ENCODE assay signal across 8 cellular contexts in the genomic region with DNA sequence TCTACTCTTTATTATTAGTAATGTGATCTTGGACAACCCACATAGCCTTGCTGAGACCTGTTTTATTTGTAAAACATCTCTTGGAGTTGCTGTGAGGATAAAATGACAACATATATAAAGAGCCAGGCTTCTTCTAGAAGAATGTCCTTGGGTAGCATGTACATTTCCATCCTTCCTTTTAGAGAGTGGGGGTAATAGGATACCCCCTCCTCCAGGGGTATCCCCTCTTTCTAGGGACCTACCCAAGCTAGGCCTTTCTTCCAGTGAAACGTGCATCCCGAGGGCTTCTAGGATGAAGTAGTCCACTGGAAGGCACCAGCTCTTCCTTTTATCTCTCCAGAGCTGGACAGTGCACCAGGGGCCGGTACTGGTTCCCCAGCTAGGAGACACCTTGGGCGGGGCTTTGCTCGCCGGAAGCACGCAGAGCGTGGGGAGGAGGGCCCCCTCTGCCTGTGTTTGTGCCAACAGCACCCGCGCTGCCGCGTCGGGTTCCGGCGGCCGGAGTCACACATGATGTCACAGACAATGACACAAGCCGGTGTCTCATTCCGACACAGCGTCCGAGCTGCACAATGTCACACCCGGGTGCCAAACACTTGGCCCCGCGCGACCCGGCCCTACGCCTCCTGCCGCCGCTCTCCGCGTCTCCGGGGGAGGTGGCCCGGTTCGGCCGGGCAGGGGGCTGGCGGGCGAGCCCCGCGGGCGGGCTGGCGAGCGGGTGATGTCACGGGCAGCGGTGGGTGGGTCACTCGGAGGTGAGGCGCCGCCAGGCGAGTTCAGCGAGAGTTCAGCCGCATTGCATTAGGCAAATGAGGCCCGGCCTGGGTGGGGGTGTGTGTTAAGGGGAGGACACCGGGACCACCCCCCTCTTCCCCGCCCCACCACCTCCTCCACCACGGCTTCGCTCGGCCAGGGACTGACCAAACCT. TPM values are rescaled to one million over a fixed set of nuclear protein-coding genes. Genes with fewer than 3 reads are reported as not detected.
A peak's percentile ranks its signal among the peaks of the same experiment; 100 is the strongest.
DNase-seq lines count a peak whose midpoint lies in the region.

No MANE protein-coding gene starts in this region.

- H3K9ac ChIP-seq in ES-I3 (ENCODE audit: low read depth, low read length), result peak overlapping the region; percentile 59; the same call in 1 of the 2 replicates

- H3K27ac ChIP-seq in layer of hippocampus (ENCODE audit: low read depth, low read length), result peak overlapping the region; percentile 71

- DNase-seq in HCEC 1CT (peak; percentile 56), NCI-H146 treated with DMSO at 0.1 percent for 48 hours (lab: John Stamatoyannopoulos, UW; ENCODE audit: unreplicated experiment) (peak; percentile 58), cerebellum (ENCODE audit: low spot score) (peak; percentile 65), NCI-H446 (lab: John Stamatoyannopoulos, UW) (no peak)
- peak; percentile 82 for DNase-seq in activated CD4-positive, CD25-positive, alpha-beta regulatory T cell treated with anti-CD3 and anti-CD28 coated beads, Interleukin-2, amount 50 U/mL, for 72 hours
- DNase-seq in stimulated activated CD4-positive, alpha-beta T cell treated with anti-CD3 and anti-CD28 coated beads, Interleukin-1b, Interleukin-23, amount 100 ng/mL, for 48 hours, result peak; percentile 89

- no peaks in the 10 kb centered on the region for H3K27me3 ChIP-seq in layer of hippocampus (ENCODE audit: control insufficient read depth, insufficient read depth, low read length)

- H3K36me3 ChIP-seq in ES-I3 (ENCODE audit: insufficient read depth, low read length), result no peaks in the 10 kb centered on the region

- peaks cover 25% of the 10 kb centered on the region for H3K4me1 ChIP-seq in ES-I3 (ENCODE audit: insufficient read depth, low read length)

- no peaks in the 10 kb centered on the region for H3K9me3 ChIP-seq in ES-I3 (ENCODE audit: control insufficient read depth, insufficient read depth, low read length)

RNA-seq across cellular contexts. Expression of a gene that starts 23.4 kb away (rescaled TPM):
- total RNA-seq in cerebellum, result 0.45 TPM

RNA-seq across cellular contexts. Expression of a gene that starts 32.2 kb away (rescaled TPM):
- total RNA-seq in cerebellum, result 4.9 TPM

RNA-seq across cellular contexts. Expression of a gene that starts 53.5 kb away (rescaled TPM):
- 8.5 TPM for total RNA-seq in cerebellum

Comparison
In these comparisons a context has a peak if more than half of its experiments do, and no peak if none do; other contexts are left out.
1. DNase-seq: peak in HCEC 1CT (single experiment), NCI-H146 treated with DMSO at 0.1 percent for 48 hours (single experiment), activated CD4-positive, CD25-positive, alpha-beta regulatory T cell treated with anti-CD3 and anti-CD28 coated beads, Interleukin-2, amount 50 U/mL, for 72 hours (single experiment), cerebellum (single experiment) and stimulated activated CD4-positive, alpha-beta T cell treated with anti-CD3 and anti-CD28 coated beads, Interleukin-1b, Interleukin-23, amount 100 ng/mL, for 48 hours (single experiment); none in NCI-H446 (0 of 2).